In the genomic region with DNA sequence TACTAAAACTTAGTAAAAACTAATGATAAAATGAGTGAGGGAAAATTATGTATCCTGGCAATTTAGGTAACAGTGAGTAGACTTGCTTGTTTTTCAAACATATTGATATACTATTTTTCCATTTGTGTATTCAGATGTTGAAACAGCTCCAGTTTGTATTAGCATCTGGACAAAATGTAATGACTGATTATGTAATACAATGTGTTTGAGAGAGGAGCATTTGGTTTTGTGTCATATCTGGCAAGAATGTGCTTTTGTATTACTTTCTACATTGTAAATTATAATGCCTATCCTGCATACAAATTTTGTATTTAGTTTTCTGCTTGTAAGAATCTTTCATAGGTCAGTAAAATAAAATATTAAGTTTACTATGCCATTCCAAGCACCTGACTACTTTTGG, we compare ENCODE assay signal across 33 cellular contexts. TPM values are rescaled to one million over a fixed set of nuclear protein-coding genes. Genes with fewer than 3 reads are reported as not detected.
DNase-seq lines count a peak whose midpoint lies in the region; ATAC-seq and TF ChIP-seq lines count a peak whose summit lies in the region.
"Had no signal": no experiment of that assay in that cellular context is flagged by ENCODE, and none has a peak within 500 bp of the region (broad histone marks: within the 10 kb centered on the region; RNA-seq: fewer than 3 reads in every experiment).

No MANE protein-coding gene starts in this region.

- H3K4me1 ChIP-seq in adipocyte (ENCODE audit: control insufficient read depth, insufficient read depth, low read length) (peaks cover 43% of the 10 kb centered on the region), suprapubic skin (peaks cover 72% of the 10 kb centered on the region)
- H3K4me1 ChIP-seq: BE2C had no signal

- no peak overlapping the region for H3K27ac ChIP-seq in suprapubic skin
- H3K27ac ChIP-seq: A549, HL-60, neural progenitor cell, pancreas, Peyer's patch, thyroid gland, vagina, VCaP had no signal

- peaks cover 94% of the 10 kb centered on the region for H3K4me1 Mint-ChIP-seq in stimulated activated naive CD8-positive, alpha-beta T cell treated with anti-CD3 and anti-CD28 coated beads, Interleukin-15, Interleukin-2, amounts not matched to agents 100 ng/mL and 50 ng/mL, for 24 hours (ENCODE audit: low read depth)
- H3K4me1 Mint-ChIP-seq in stimulated activated naive CD8-positive, alpha-beta T cell treated with anti-CD3 and anti-CD28 coated beads, Interleukin-15, amount 100 ng/mL, for 72 hours, result peaks cover 62% of the 10 kb centered on the region

- H3K27me3 ChIP-seq in adipocyte (replicated peaks; ENCODE audit: control insufficient read depth, insufficient read depth, low read length) (no peaks in the 10 kb centered on the region), suprapubic skin (no peaks in the 10 kb centered on the region)
- H3K27me3 ChIP-seq: BE2C, neural progenitor cell, pancreas, Peyer's patch, thyroid gland, vagina had no signal

- no peak for TF ChIP-seq EP300 in suprapubic skin (IDR thresholded peaks at IDR 0.05)

- H3K9ac ChIP-seq in adipocyte (ENCODE audit: low read length), result no peak overlapping the region
- H3K9ac ChIP-seq: neural progenitor cell had no signal

- DNase-seq in stimulated activated naive CD8-positive, alpha-beta T cell treated with anti-CD3 and anti-CD28 coated beads, Interleukin-15, amount 100 ng/mL, for 72 hours, result no peak
- DNase-seq in adipocyte (ENCODE audit: low read depth), result peak; percentile 25
- peak; percentile 18 for DNase-seq in iris pigment epithelial cell (ENCODE audit: low read depth)
- no peak for DNase-seq in erythroblast (lab: John Stamatoyannopoulos, UW)
- DNase-seq in suprapubic skin (ENCODE audit: low spot score in 2 of 2), result no peak
- no peak for DNase-seq in DMS79 treated with DMSO at 0.1 percent for 48 hours (lab: John Stamatoyannopoulos, UW)
- no peak for DNase-seq in T-helper 1 cell
- DNase-seq: activated CD4-positive, alpha-beta T cell treated with anti-CD3 and anti-CD28 coated beads for 4 hours; activated naive CD8-positive, alpha-beta T cell treated with anti-CD3 and anti-CD28 coated beads for 36 hours; activated T-cell treated with anti-CD3 and anti-CD28 coated beads for 4 hours; BE2C; CD8-positive, alpha-beta T cell; cortex of kidney; effector memory CD4-positive, alpha-beta T cell; H9; left cardiac atrium; MV-4-11; NCI-H1436 treated with DMSO at 0.1 percent for 48 hours; NCI-H2107; NCI-H345; pancreas; Peyer's patch; retina; SHP77; small intestine; stimulated activated naive CD8-positive, alpha-beta T cell treated with anti-CD3 and anti-CD28 coated beads, Interleukin-15, Interleukin-2, amounts not matched to agents 100 U/mL and 50 U/mL, for 24 hours; thyroid gland had no signal

- H3K27me3 Mint-ChIP-seq in stimulated activated naive CD8-positive, alpha-beta T cell treated with anti-CD3 and anti-CD28 coated beads, Interleukin-15, Interleukin-2, amounts not matched to agents 100 ng/mL and 50 ng/mL, for 24 hours, result no peaks in the 10 kb centered on the region
- no peaks in the 10 kb centered on the region for H3K27me3 Mint-ChIP-seq in stimulated activated naive CD8-positive, alpha-beta T cell treated with anti-CD3 and anti-CD28 coated beads, Interleukin-15, amount 100 ng/mL, for 72 hours
- H3K27me3 Mint-ChIP-seq: activated naive CD8-positive, alpha-beta T cell treated with anti-CD3 and anti-CD28 coated beads for 36 hours had no signal

- no peak overlapping the region for H3K4me3 ChIP-seq in adipocyte (ENCODE audit: low read length)
- no peak overlapping the region for H3K4me3 ChIP-seq in suprapubic skin
- H3K4me3 ChIP-seq: A549, neural progenitor cell, pancreas, Peyer's patch, thyroid gland, vagina had no signal

- H3K9me3 Mint-ChIP-seq in stimulated activated naive CD8-positive, alpha-beta T cell treated with anti-CD3 and anti-CD28 coated beads, Interleukin-15, Interleukin-2, amounts not matched to agents 100 ng/mL and 50 ng/mL, for 24 hours, result no peaks in the 10 kb centered on the region
- H3K9me3 Mint-ChIP-seq in stimulated activated naive CD8-positive, alpha-beta T cell treated with anti-CD3 and anti-CD28 coated beads, Interleukin-15, amount 100 ng/mL, for 72 hours, result no peaks in the 10 kb centered on the region
- H3K9me3 Mint-ChIP-seq: activated naive CD8-positive, alpha-beta T cell treated with anti-CD3 and anti-CD28 coated beads for 36 hours; CD8-positive, alpha-beta T cell; H9 had no signal

- no peak for TF ChIP-seq CTCF in suprapubic skin (IDR thresholded peaks at IDR 0.05)

- TF ChIP-seq POLR2A in erythroblast (IDR thresholded peaks at IDR 0.05; ENCODE audit: low read length) (no peak), suprapubic skin (IDR thresholded peaks at IDR 0.05) (no peak)

- H3K9me3 ChIP-seq in adipocyte (ENCODE audit: control insufficient read depth, low read length), result peaks cover 3% of the 10 kb centered on the region
- no peaks in the 10 kb centered on the region for H3K9me3 ChIP-seq in suprapubic skin
- H3K9me3 ChIP-seq: A549, BE2C, pancreas, Peyer's patch, thyroid gland, vagina had no signal

- peak overlapping the region; percentile 14 for H3K4me3 Mint-ChIP-seq in stimulated activated naive CD8-positive, alpha-beta T cell treated with anti-CD3 and anti-CD28 coated beads, Interleukin-15, Interleukin-2, amounts not matched to agents 100 ng/mL and 50 ng/mL, for 24 hours
- H3K4me3 Mint-ChIP-seq in stimulated activated naive CD8-positive, alpha-beta T cell treated with anti-CD3 and anti-CD28 coated beads, Interleukin-15, amount 100 ng/mL, for 72 hours, result no peak overlapping the region
- H3K4me3 Mint-ChIP-seq: activated naive CD8-positive, alpha-beta T cell treated with anti-CD3 and anti-CD28 coated beads for 36 hours; CD8-positive, alpha-beta T cell; H9; neural progenitor cell had no signal

- peaks cover 60% of the 10 kb centered on the region for H3K36me3 Mint-ChIP-seq in stimulated activated naive CD8-positive, alpha-beta T cell treated with anti-CD3 and anti-CD28 coated beads, Interleukin-15, Interleukin-2, amounts not matched to agents 100 ng/mL and 50 ng/mL, for 24 hours (ENCODE audit: low read depth)

- ATAC-seq in stimulated activated naive CD8-positive, alpha-beta T cell treated with anti-CD3 and anti-CD28 coated beads, Interleukin-15, amount 100 ng/mL, for 72 hours, result no peak
- ATAC-seq: A549; CD8-positive, alpha-beta T cell; left cardiac atrium; pancreas; stimulated activated naive CD8-positive, alpha-beta T cell treated with anti-CD3 and anti-CD28 coated beads, Interleukin-15, Interleukin-2, amounts not matched to agents 100 U/mL and 50 U/mL, for 24 hours had no signal

- no peak overlapping the region for H3K27ac Mint-ChIP-seq in stimulated activated naive CD8-positive, alpha-beta T cell treated with anti-CD3 and anti-CD28 coated beads, Interleukin-15, Interleukin-2, amounts not matched to agents 100 ng/mL and 50 ng/mL, for 24 hours
- no peak overlapping the region for H3K27ac Mint-ChIP-seq in stimulated activated naive CD8-positive, alpha-beta T cell treated with anti-CD3 and anti-CD28 coated beads, Interleukin-15, amount 100 ng/mL, for 72 hours
- H3K27ac Mint-ChIP-seq: activated naive CD8-positive, alpha-beta T cell treated with anti-CD3 and anti-CD28 coated beads for 36 hours; CD8-positive, alpha-beta T cell; neural progenitor cell had no signal

- H3K36me3 ChIP-seq in adipocyte (ENCODE audit: control insufficient read depth, insufficient read depth, low read length, severe bottlenecking) (peaks cover 13% of the 10 kb centered on the region), suprapubic skin (no peaks in the 10 kb centered on the region)
- H3K36me3 ChIP-seq: neural progenitor cell, pancreas, Peyer's patch, thyroid gland, vagina had no signal

RNA-seq across cellular contexts. Expression of a gene that starts 5.7 kb away (rescaled TPM):
- 100 to 1,000 TPM; 135 to 259 (median 152) TPM for total RNA-seq in suprapubic skin

Comparison
In these comparisons a context has a peak if more than half of its experiments do, and no peak if none do; other contexts are left out.
1. DNase-seq: peak in adipocyte (single experiment) and iris pigment epithelial cell (single experiment); none in stimulated activated naive CD8-positive, alpha-beta T cell treated with anti-CD3 and anti-CD28 coated beads, Interleukin-15, amount 100 ng/mL, for 72 hours (0 of 2), erythroblast (0 of 2), suprapubic skin (0 of 2), DMS79 treated with DMSO at 0.1 percent for 48 hours (single experiment) and T-helper 1 cell (0 of 5).